ENCODE assay signal across 13 cellular contexts in the genomic region with DNA sequence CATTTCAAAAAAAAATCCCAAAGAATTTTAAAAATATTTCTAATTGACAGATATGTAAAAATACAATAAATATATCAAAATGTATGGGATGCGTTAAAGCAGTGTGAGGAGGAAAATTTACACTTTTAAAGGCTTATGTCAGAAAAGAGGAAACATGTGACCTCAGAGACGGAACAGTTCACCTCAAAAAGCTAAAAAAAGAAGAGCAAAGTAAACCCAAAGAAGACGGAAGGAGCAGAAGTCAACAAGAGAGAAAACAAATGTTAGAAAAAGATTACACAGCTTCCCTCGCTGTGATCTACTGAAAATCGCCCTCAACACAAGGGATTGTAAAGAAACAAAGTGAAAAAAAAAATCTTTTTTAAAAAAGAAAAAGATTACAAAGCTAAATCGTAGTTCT.
A peak's percentile ranks its signal among the peaks of the same experiment; 100 is the strongest.
DNase-seq lines count a peak whose midpoint lies in the region; ATAC-seq, FAIRE-seq and TF ChIP-seq lines count a peak whose summit lies in the region.
"Had no signal": no experiment of that assay in that cellular context is flagged by ENCODE, and none has a peak within 500 bp of the region (broad histone marks: within the 10 kb centered on the region; RNA-seq: fewer than 3 reads in every experiment).

No MANE protein-coding gene starts in this region.

- ATAC-seq in GM19351 (IDR thresholded peaks at IDR 0.05; ENCODE audit: unreplicated experiment) (peak; percentile 75), GM21447 (IDR thresholded peaks at IDR 0.05; ENCODE audit: unreplicated experiment) (no peak), GM18498 (IDR thresholded peaks at IDR 0.05; ENCODE audit: unreplicated experiment) (no peak)
- ATAC-seq: esophagus mucosa had no signal

- DNase-seq in OCI-LY7 (ENCODE audit: low spot score) (peak; percentile 57), dedifferentiated amniotic fluid mesenchymal stem cell (ENCODE audit: extremely low spot score) (no peak), hepatocyte (ENCODE audit: low spot score) (no peak)
- DNase-seq: NCI-H1048, NCI-H524, SW 1271, thyroid gland had no signal

- no peaks in the 10 kb centered on the region for H3K27me3 ChIP-seq in BLaER1
- H3K27me3 ChIP-seq in hepatocyte, result no peaks in the 10 kb centered on the region
- H3K27me3 ChIP-seq: thyroid gland had no signal

- H4K20me1 ChIP-seq in BLaER1 (no peaks in the 10 kb centered on the region), OCI-LY7 (ENCODE audit: insufficient read depth, low read length) (no peaks in the 10 kb centered on the region), hepatocyte (ENCODE audit: insufficient read depth, poor library complexity, severe bottlenecking) (no peaks in the 10 kb centered on the region)

- H3K79me2 ChIP-seq in OCI-LY7 (ENCODE audit: insufficient read depth, low read depth, low read length) (no peaks in the 10 kb centered on the region), hepatocyte (no peaks in the 10 kb centered on the region)

- TF ChIP-seq CTCF in OCI-LY7 (conservative IDR thresholded peaks at IDR 0.05; ENCODE audit: low read length) (no peak), hepatocyte (IDR thresholded peaks at IDR 0.05; ENCODE audit: poor library complexity) (no peak)

- H2AFZ ChIP-seq in OCI-LY7 (ENCODE audit: low read length), result peak overlapping the region; percentile 60
- H2AFZ ChIP-seq in hepatocyte, result no peak overlapping the region

- 91% methylated on average over 6 of the region's 6 CpGs for WGBS in hepatocyte (ENCODE audit: low lambda C conversion rate, missing lambda C conversion rate)

- POLR2A ChIA-PET in OCI-LY7 (lab: Charles Lee), result interaction anchor here (0.7 to 2.5 kb wide), 7 partner anchors 9 to 543 kb away, joined by 3 to 16 read pairs (median 6); no protein-coding TSS in a partner anchor

- CTCF ChIA-PET in OCI-LY7 (lab: Charles Lee; ENCODE audit: unreplicated experiment), result no interaction called here

- H3K36me3 ChIP-seq in BLaER1 (no peaks in the 10 kb centered on the region; the same call in 1 of the 2 replicates), OCI-LY7 (ENCODE audit: insufficient read depth, low read length) (no peaks in the 10 kb centered on the region), hepatocyte (replicated peaks; ENCODE audit: insufficient read depth, low read depth) (no peaks in the 10 kb centered on the region)
- H3K36me3 ChIP-seq: thyroid gland had no signal

- peak overlapping the region; percentile 55; the same call in 1 of the 2 replicates for H3K9ac ChIP-seq in BLaER1

- peak overlapping the region; percentile 80 for H3K4me2 ChIP-seq in BLaER1
- H3K4me2 ChIP-seq in OCI-LY7 (ENCODE audit: low read length), result peak overlapping the region; percentile 48
- no peak overlapping the region for H3K4me2 ChIP-seq in hepatocyte

- H3K9me3 ChIP-seq in BLaER1 (peaks cover 32% of the 10 kb centered on the region), OCI-LY7 (ENCODE audit: low read length) (peaks cover 21% of the 10 kb centered on the region; the same call in 1 of the 2 replicates), hepatocyte (ENCODE audit: low read depth) (peaks cover 13% of the 10 kb centered on the region)
- H3K9me3 ChIP-seq: thyroid gland had no signal

- H3K4me1 ChIP-seq in BLaER1 (peaks cover 65% of the 10 kb centered on the region), OCI-LY7 (ENCODE audit: insufficient read depth, low read length, poor library complexity, severe bottlenecking) (peaks cover 22% of the 10 kb centered on the region), hepatocyte (ENCODE audit: insufficient read depth) (no peaks in the 10 kb centered on the region)
- H3K4me1 ChIP-seq: thyroid gland had no signal

- intact Hi-C loops in OCI-LY7 (cut with micrococcal nuclease; ENCODE audit: unreplicated experiment), result loop anchor here (5.0 kb wide), 1 partner anchor 262 kb away; no protein-coding TSS in a partner anchor

- H3K27ac ChIP-seq in BLaER1 (peak overlapping the region; percentile 72), OCI-LY7 (ENCODE audit: low read depth, low read length, poor library complexity, severe bottlenecking) (no peak overlapping the region), hepatocyte (no peak overlapping the region)
- H3K27ac ChIP-seq: thyroid gland had no signal

- no TSS peak for BruUV-seq in OCI-LY7 (replicated peaks; lab: Mats Ljungman, UMichigan)

- H3K9me2 ChIP-seq in OCI-LY7 (ENCODE audit: insufficient read depth, low read length) (no peaks in the 10 kb centered on the region), hepatocyte (replicated peaks; ENCODE audit: insufficient read depth) (no peaks in the 10 kb centered on the region)

- peak; percentile 5 for FAIRE-seq in colon (lab: Jason Lieb, UNC)

- peak overlapping the region; percentile 27; the same call in 1 of the 2 replicates for H3K4me3 ChIP-seq in BLaER1
- peak overlapping the region; percentile 11 for H3K4me3 ChIP-seq in OCI-LY7 (ENCODE audit: low read depth, low read length, poor library complexity, severe bottlenecking)
- no peak overlapping the region for H3K4me3 ChIP-seq in hepatocyte
- H3K4me3 ChIP-seq: thyroid gland had no signal
